ENCODE assay signal across 12 cellular contexts in genomic region chr15:97962263-97962662, GRCh38. TPM values are rescaled to one million over a fixed set of nuclear protein-coding genes. Genes with fewer than 3 reads are reported as not detected.
DNase-seq lines count a peak whose midpoint lies in the region; ATAC-seq and TF ChIP-seq lines count a peak whose summit lies in the region.
"Had no signal": no experiment of that assay in that cellular context is flagged by ENCODE, and none has a peak within 500 bp of the region (broad histone marks: within the 10 kb centered on the region; RNA-seq: fewer than 3 reads in every experiment).

No MANE protein-coding gene starts in this region.

- peaks cover 6% of the 10 kb centered on the region for H3K4me1 ChIP-seq in A673 (ENCODE audit: insufficient read depth, low read length, poor library complexity, severe bottlenecking)
- H3K4me1 ChIP-seq in GM23338 (ENCODE audit: insufficient read depth): no peaks in the 10 kb centered on the region
- no peaks in the 10 kb centered on the region for H3K4me1 ChIP-seq in colonic mucosa
- peaks cover 12 to 25% of the 10 kb centered on the region in 2 donors for H3K4me1 ChIP-seq in muscle layer of duodenum (ENCODE audit: control insufficient read depth in 1 of 2, insufficient read depth in 2 of 2, low read length in 2 of 2)

- no peak overlapping the region for H2AFZ ChIP-seq in GM23338

- intact Hi-C loops in A673 (cut with micrococcal nuclease; ENCODE audit: unreplicated experiment): no loop called here
- intact Hi-C loops in colonic mucosa (cut with DNase I): no loop called here

- H3K27me3 ChIP-seq in A673 (replicated peaks; ENCODE audit: insufficient read depth, low read depth, low read length, poor library complexity) (no peaks in the 10 kb centered on the region), GM23338 (ENCODE audit: insufficient read depth) (peaks cover 7% of the 10 kb centered on the region; the same call in 1 of the 2 replicates), colonic mucosa (no peaks in the 10 kb centered on the region), muscle layer of duodenum (ENCODE audit: low read depth, low read length) (no peaks in the 10 kb centered on the region)

- POLR2A ChIA-PET in A673 (lab: Charles Lee; ENCODE audit: low non-redundant PET): no interaction called here
- POLR2A ChIA-PET in RWPE1 (lab: Yijun Ruan, JAX; ENCODE audit: low non-redundant PET): no interaction called here

- no peaks in the 10 kb centered on the region; the same call in 2 of the 3 replicates for H3K9me3 Mint-ChIP-seq in GM23338

- no peak for ATAC-seq in GM23338
- ATAC-seq: T-helper 17 cell had no signal

- no peaks in the 10 kb centered on the region; the same call in 1 of the 2 replicates for H3K79me2 ChIP-seq in GM23338 (replicated peaks; ENCODE audit: insufficient read depth)

- H3K27ac ChIP-seq in A673 (ENCODE audit: low read depth, low read length, poor library complexity, severe bottlenecking) (no peak overlapping the region), GM23338 (ENCODE audit: low read depth) (no peak overlapping the region), colonic mucosa (peak overlapping the region; percentile 94), muscle layer of duodenum (ENCODE audit: low read length) (peak overlapping the region; percentile 50), substantia nigra (ENCODE audit: low read depth, low read length, poor library complexity, severe bottlenecking) (no peak overlapping the region), RWPE1 (no peak overlapping the region)
- H3K27ac ChIP-seq: KMS-11 had no signal

- no peaks in the 10 kb centered on the region for H3K9me2 ChIP-seq in GM23338 (ENCODE audit: insufficient read depth)

- peaks cover 4% of the 10 kb centered on the region for H3K27me3 Mint-ChIP-seq in GM23338 (ENCODE audit: insufficient read depth, low read depth, poor library complexity)
- H3K27me3 Mint-ChIP-seq: T-helper 17 cell had no signal

- peak overlapping the region; percentile 91 for H3K4me3 Mint-ChIP-seq in GM23338

- no peaks in the 10 kb centered on the region for H3F3A ChIP-seq in GM23338 (replicated peaks; ENCODE audit: low read depth)

- H3K4me3 ChIP-seq in A673 (ENCODE audit: low read depth, low read length, poor library complexity, severe bottlenecking) (peak overlapping the region; percentile 86), GM23338 (peak overlapping the region; percentile 77; the same call in 1 of the 2 replicates), colonic mucosa (no peak overlapping the region), muscle layer of duodenum (ENCODE audit: low read depth in 1 of 2, low read length in 2 of 2) (peak overlapping the region; percentile 71 to 77)

- H4K20me1 ChIP-seq in GM23338 (replicated peaks; ENCODE audit: insufficient read depth): no peaks in the 10 kb centered on the region

- DNase-seq in A673 (ENCODE audit: low spot score) (no peak), GM23338 (ENCODE audit: low spot score) (no peak), colonic mucosa (no peak), HPDE6-E6E7 (ENCODE audit: extremely low spot score) (no peak), substantia nigra (lab: John Stamatoyannopoulos, UW) (no peak), RWPE1 (ENCODE audit: low spot score) (no peak), NCI-H146 (lab: John Stamatoyannopoulos, UW) (no peak)
- DNase-seq: central memory CD4-positive, alpha-beta T cell; NCI-H748 treated with DMSO at 0.1 percent for 48 hours; T-helper 17 cell had no signal

- TSS peak; percentile 43 for BruUV-seq in A673 (replicated peaks; lab: Mats Ljungman, UMichigan)

- H3K27ac Mint-ChIP-seq in GM23338: no peak overlapping the region
- H3K27ac Mint-ChIP-seq: T-helper 17 cell had no signal

- peaks cover 5% of the 10 kb centered on the region for H3K4me1 Mint-ChIP-seq in GM23338

- TF ChIP-seq CTCF in A673 (conservative IDR thresholded peaks at IDR 0.05; ENCODE audit: low read depth, low read length) (no peak), GM23338 (conservative IDR thresholded peaks at IDR 0.05; ENCODE audit: low read depth in 2 of 2) (no peak), colonic mucosa (IDR thresholded peaks at IDR 0.05) (no peak), RWPE1 (conservative IDR thresholded peaks at IDR 0.05; ENCODE audit: low read depth) (no peak)

- CTCF ChIA-PET in A673 (lab: Charles Lee) (no interaction called here), RWPE1 (lab: Yijun Ruan, JAX) (no interaction called here)

- H3K9me3 ChIP-seq in A673 (ENCODE audit: low read depth, low read length, poor library complexity, severe bottlenecking) (no peaks in the 10 kb centered on the region), colonic mucosa (no peaks in the 10 kb centered on the region), muscle layer of duodenum (ENCODE audit: control insufficient read depth in 1 of 2, low read length in 2 of 2) (no peaks in the 10 kb centered on the region)

- H3K36me3 ChIP-seq in A673 (ENCODE audit: insufficient read depth, low read length, poor library complexity, severe bottlenecking) (no peaks in the 10 kb centered on the region), GM23338 (ENCODE audit: insufficient read depth) (no peaks in the 10 kb centered on the region), colonic mucosa (no peaks in the 10 kb centered on the region), muscle layer of duodenum (ENCODE audit: control insufficient read depth in 1 of 2, insufficient read depth in 2 of 2, low read length in 2 of 2) (peaks cover 0 to 5% of the 10 kb centered on the region in 2 donors)

- no peak overlapping the region for H3K9ac ChIP-seq in colonic mucosa (ENCODE audit: low read depth in 2 of 2, low read length in 2 of 2)
- H3K9ac ChIP-seq: KMS-11 had no signal

- no peaks in the 10 kb centered on the region for H3K36me3 Mint-ChIP-seq in GM23338 (ENCODE audit: low read depth)

- H3K4me2 ChIP-seq in GM23338: 0 out of 2 replicates have a peak overlapping the region, but pooled peaks have one; percentile 92

TF ChIP-seq in GM23338, 12 proteins besides CTCF, POLR2A, EP300 and RAD21 (continues in another document):
- TF ChIP-seq NANOG (IDR thresholded peaks at IDR 0.05; ENCODE audit: borderline replicate concordance) (no peak), REST (IDR thresholded peaks at IDR 0.05; ENCODE audit: unreplicated experiment) (no peak), CREB1 (CRISPR knock-in tag; IDR thresholded peaks at IDR 0.05; ENCODE audit: low read depth) (no peak), STAT1 (IDR thresholded peaks at IDR 0.05; ENCODE audit: unreplicated experiment) (no peak), EZH2phosphoT487 (IDR thresholded peaks at IDR 0.05; ENCODE audit: unreplicated experiment) (no peak), ZNF331 (CRISPR knock-in tag; IDR thresholded peaks at IDR 0.05; ENCODE audit: low read depth) (no peak), EZH2 (IDR thresholded peaks at IDR 0.05; ENCODE audit: low read depth, unreplicated experiment) (no peak), ETS1 (IDR thresholded peaks at IDR 0.05) (no peak), JUNB (IDR thresholded peaks at IDR 0.05; ENCODE audit: unreplicated experiment) (no peak)

RNA-seq across cellular contexts. Expression of gene ARRDC4, which starts 1.8 kb away (rescaled TPM):
- total RNA-seq in A673 (2021): 2.1 and 3.6 TPM in 2 replicates
- total RNA-seq in GM23338 (2014; rRNA removed; shearing (Covaris generic)): 6.2 and 6.9 TPM in 2 replicates
- 2.0 and 2.1 TPM in 2 replicates for polyA plus RNA-seq in GM23338 (2016; fragmentation: Nextera tagmentation; extraction: Ambion mirVana)
- 10 to 100 TPM; 23.4 to 73.9 TPM for total RNA-seq in colonic mucosa

Comparison
In these comparisons a context has a peak if more than half of its experiments do, and no peak if none do; other contexts are left out.
1. H3K27ac ChIP-seq: peak in colonic mucosa (single experiment) and muscle layer of duodenum (single experiment); none in A673 (single experiment), GM23338 (single experiment), substantia nigra (single experiment) and RWPE1 (single experiment).